ENCODE assay signal across 29 cellular contexts in the genomic region with DNA sequence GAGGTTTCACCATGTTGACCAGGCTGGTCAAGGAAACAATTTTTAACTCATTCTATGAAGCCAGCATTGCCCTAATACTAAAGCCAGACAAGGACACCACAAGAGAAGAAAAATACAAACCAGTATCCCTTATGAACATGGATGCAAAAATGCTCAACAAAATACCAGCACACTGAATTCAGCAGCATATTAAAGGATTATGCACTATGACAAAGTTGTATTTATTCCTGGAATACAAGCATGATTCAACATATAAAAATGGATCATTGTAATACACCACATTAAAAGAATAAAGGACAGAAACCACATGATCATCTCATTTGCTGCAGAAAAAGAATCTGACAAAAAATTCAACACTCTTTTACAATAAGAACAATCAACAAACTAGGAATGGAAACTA.
"Had no signal": no experiment of that assay in that cellular context is flagged by ENCODE, and none has a peak within 500 bp of the region (broad histone marks: within the 10 kb centered on the region; RNA-seq: fewer than 3 reads in every experiment).

No MANE protein-coding gene starts in this region.

- H3K36me3 ChIP-seq: lower lobe of right lung, neural progenitor cell, neutrophil, right atrium auricular region, right lobe of liver, thyroid gland, transverse colon, upper lobe of left lung, vagina had no signal

- H2AFZ ChIP-seq: hepatocyte, neural progenitor cell, parathyroid adenoma had no signal

- DNase-seq: kidney glomerular epithelial cell; left cardiac atrium; lower lobe of right lung; mammary epithelial cell; mesenchymal stem cell; natural killer cell; nephron progenitor cell; occipital lobe; psoas muscle; right lobe of liver; stimulated activated CD4-positive, alpha-beta T cell treated with anti-CD3 and anti-CD28 coated beads, Interleukin-12 subunit alpha, Interleukin-12 subunit beta, amount 100 ng/mL, for 4 hours; stimulated activated CD4-positive, alpha-beta T cell treated with anti-CD3 and anti-CD28 coated beads, Interleukin-15, amount 100 ng/mL, for 24 hours; stimulated activated CD4-positive, alpha-beta T cell treated with anti-CD3 and anti-CD28 coated beads, Interleukin-2, amount 100 ng/mL, for 24 hours; stimulated activated CD4-positive, alpha-beta T cell treated with anti-CD3 and anti-CD28 coated beads, Interleukin-4, amount 100 ng/mL, for 1 hour; stimulated activated naive B cell treated with anti-CD40 and anti-IgM and Interleukin-4, amounts not matched to agents 10 μg/mL and 1 μg/mL and 100 μg/mL, for 72 hours; stimulated activated naive CD8-positive, alpha-beta T cell treated with anti-CD3 and anti-CD28 coated beads, Interleukin-15, Interleukin-2, amounts not matched to agents 100 U/mL and 50 U/mL, for 24 hours; stomach; testis; thyroid gland; transverse colon; upper lobe of left lung had no signal

- H3K4me1 ChIP-seq: lower lobe of right lung, neural progenitor cell, psoas muscle, right atrium auricular region, right lobe of liver, stomach, testis, thyroid gland, transverse colon, upper lobe of left lung, vagina had no signal

- H3K4me2 ChIP-seq: hepatocyte, neural progenitor cell had no signal

- H3K27ac ChIP-seq: hepatocyte, lower lobe of right lung, neural progenitor cell, neutrophil, parathyroid adenoma, psoas muscle, right atrium auricular region, right lobe of liver, skin epidermis, stomach, testis, thyroid gland, transverse colon, upper lobe of left lung, vagina had no signal

- H3K9ac ChIP-seq: neural progenitor cell, parathyroid adenoma had no signal

- H3K27me3 ChIP-seq: hepatocyte, neural progenitor cell, neutrophil, right atrium auricular region, right lobe of liver, stomach, testis, thyroid gland, transverse colon, upper lobe of left lung, vagina had no signal

- H3K4me3 ChIP-seq: hepatocyte, lower lobe of right lung, neural progenitor cell, psoas muscle, right atrium auricular region, right lobe of liver, skin epidermis, stomach, testis, thyroid gland, transverse colon, upper lobe of left lung, vagina had no signal

- H3K79me2 ChIP-seq: hepatocyte, parathyroid adenoma had no signal

- ATAC-seq: left cardiac atrium; left lobe of liver; lower lobe of right lung; natural killer cell; psoas muscle; right lobe of liver; stimulated activated naive B cell treated with anti-CD40 and anti-IgM and Interleukin-4, amounts not matched to agents 10 μg/mL and 1 μg/mL and 100 μg/mL, for 72 hours; stimulated activated naive CD8-positive, alpha-beta T cell treated with anti-CD3 and anti-CD28 coated beads, Interleukin-15, Interleukin-2, amounts not matched to agents 100 U/mL and 50 U/mL, for 24 hours had no signal

- H3K9me3 ChIP-seq: neutrophil, right lobe of liver, testis, thyroid gland had no signal
